10 cellular contexts compared by ENCODE assay signal in genomic region chr7:123131140-123131539, GRCh38.
DNase-seq lines count a peak whose midpoint lies in the region; FAIRE-seq and TF ChIP-seq lines count a peak whose summit lies in the region.
"Had no signal": no experiment of that assay in that cellular context is flagged by ENCODE, and none has a peak within 500 bp of the region (broad histone marks: within the 10 kb centered on the region; RNA-seq: fewer than 3 reads in every experiment).

No MANE protein-coding gene starts in this region.

- DNase-seq in MM.1S (no peak), bronchial epithelial cell (ENCODE audit: low read depth) (peak; percentile 10), retinal pigment epithelial cell (ENCODE audit: low read depth) (no peak), pons (ENCODE audit: low spot score) (no peak), esophagus squamous epithelium (lab: John Stamatoyannopoulos, UW) (no peak), AG08395 (ENCODE audit: low spot score) (no peak)
- DNase-seq: NCI-H1048 had no signal

- H3K36me3 ChIP-seq in MM.1S (replicated peaks; ENCODE audit: insufficient read depth, low read length) (no peaks in the 10 kb centered on the region), bronchial epithelial cell (ENCODE audit: control insufficient read depth, insufficient read depth, low read length) (no peaks in the 10 kb centered on the region), esophagus squamous epithelium (no peaks in the 10 kb centered on the region)
- H3K36me3 ChIP-seq: BLaER1 had no signal

- 41 to 62% methylated on average over 1 of the region's 1 CpG for WGBS in esophagus squamous epithelium, 2 donors

- no peak for FAIRE-seq in bronchial epithelial cell (lab: Jason Lieb, UNC)
- FAIRE-seq: HTR-8/SVneo had no signal

- H3K4me3 ChIP-seq in MM.1S (ENCODE audit: low read length) (no peak overlapping the region), bronchial epithelial cell (ENCODE audit: low read depth, low read length) (no peak overlapping the region), retinal pigment epithelial cell (ENCODE audit: low read length) (no peak overlapping the region), esophagus squamous epithelium (no peak overlapping the region)
- H3K4me3 ChIP-seq: BLaER1 had no signal

- no peaks in the 10 kb centered on the region for H3K27me3 ChIP-seq in MM.1S (replicated peaks; ENCODE audit: insufficient read depth, low read length)
- H3K27me3 ChIP-seq in bronchial epithelial cell (ENCODE audit: control insufficient read depth, insufficient read depth, low read length) = no peaks in the 10 kb centered on the region
- H3K27me3 ChIP-seq in esophagus squamous epithelium = no peaks in the 10 kb centered on the region
- H3K27me3 ChIP-seq: BLaER1 had no signal

- H3K79me2 ChIP-seq in MM.1S (ENCODE audit: low read length) = no peaks in the 10 kb centered on the region

- H3K4me1 ChIP-seq in MM.1S (ENCODE audit: low read length) (no peaks in the 10 kb centered on the region), esophagus squamous epithelium (no peaks in the 10 kb centered on the region)
- H3K4me1 ChIP-seq: BLaER1 had no signal

- no peaks in the 10 kb centered on the region for H3F3A ChIP-seq in MM.1S (ENCODE audit: insufficient read depth, low read length)

- no peak overlapping the region for H2AFZ ChIP-seq in MM.1S (ENCODE audit: low read length)

- H3K9me3 ChIP-seq in MM.1S (replicated peaks; ENCODE audit: insufficient read depth, low read length) = no peaks in the 10 kb centered on the region
- H3K9me3 ChIP-seq in esophagus squamous epithelium = no peaks in the 10 kb centered on the region
- H3K9me3 ChIP-seq: BLaER1 had no signal

- TF ChIP-seq CTCF in C4-2B (conservative IDR thresholded peaks at IDR 0.05) (peak; percentile 49), MM.1S (IDR thresholded peaks at IDR 0.05; ENCODE audit: low read length) (0 out of 2 replicates have a peak, but pooled peaks have one; percentile 5), bronchial epithelial cell (IDR thresholded peaks at IDR 0.05; ENCODE audit: insufficient read depth, low read length, severe bottlenecking) (no peak), retinal pigment epithelial cell (conservative IDR thresholded peaks at IDR 0.05; ENCODE audit: low read depth, low read length) (peak; percentile 21), esophagus squamous epithelium (IDR thresholded peaks at IDR 0.05) (no peak)

- no peak overlapping the region for H3K4me2 ChIP-seq in MM.1S (ENCODE audit: low read depth, low read length)
- H3K4me2 ChIP-seq: BLaER1 had no signal

- TF ChIP-seq POLR2A in esophagus squamous epithelium (IDR thresholded peaks at IDR 0.05) = no peak

- no peak overlapping the region for H3K27ac ChIP-seq in C4-2B
- H3K27ac ChIP-seq in MM.1S (ENCODE audit: low read length) = no peak overlapping the region
- H3K27ac ChIP-seq in esophagus squamous epithelium = no peak overlapping the region
- H3K27ac ChIP-seq: BLaER1 had no signal

- H3K9me2 ChIP-seq in MM.1S (replicated peaks; ENCODE audit: insufficient read depth, low read length) = no peaks in the 10 kb centered on the region

- intact Hi-C loops in esophagus squamous epithelium (cut with DNase I) = no loop called here

- no peaks in the 10 kb centered on the region for H4K20me1 ChIP-seq in MM.1S (ENCODE audit: insufficient read depth, low read length)
- H4K20me1 ChIP-seq: BLaER1 had no signal

- H3K9ac ChIP-seq in MM.1S (ENCODE audit: low read length) = no peak overlapping the region
- H3K9ac ChIP-seq: BLaER1 had no signal

Comparison
In these comparisons a context has a peak if more than half of its experiments do, and no peak if none do; other contexts are left out.
1. CTCF ChIP-seq: peak in C4-2B (single experiment), MM.1S (single experiment) and retinal pigment epithelial cell (single experiment); none in bronchial epithelial cell (single experiment) and esophagus squamous epithelium (0 of 6).